8 cellular contexts compared by ENCODE assay signal in the genomic region with DNA sequence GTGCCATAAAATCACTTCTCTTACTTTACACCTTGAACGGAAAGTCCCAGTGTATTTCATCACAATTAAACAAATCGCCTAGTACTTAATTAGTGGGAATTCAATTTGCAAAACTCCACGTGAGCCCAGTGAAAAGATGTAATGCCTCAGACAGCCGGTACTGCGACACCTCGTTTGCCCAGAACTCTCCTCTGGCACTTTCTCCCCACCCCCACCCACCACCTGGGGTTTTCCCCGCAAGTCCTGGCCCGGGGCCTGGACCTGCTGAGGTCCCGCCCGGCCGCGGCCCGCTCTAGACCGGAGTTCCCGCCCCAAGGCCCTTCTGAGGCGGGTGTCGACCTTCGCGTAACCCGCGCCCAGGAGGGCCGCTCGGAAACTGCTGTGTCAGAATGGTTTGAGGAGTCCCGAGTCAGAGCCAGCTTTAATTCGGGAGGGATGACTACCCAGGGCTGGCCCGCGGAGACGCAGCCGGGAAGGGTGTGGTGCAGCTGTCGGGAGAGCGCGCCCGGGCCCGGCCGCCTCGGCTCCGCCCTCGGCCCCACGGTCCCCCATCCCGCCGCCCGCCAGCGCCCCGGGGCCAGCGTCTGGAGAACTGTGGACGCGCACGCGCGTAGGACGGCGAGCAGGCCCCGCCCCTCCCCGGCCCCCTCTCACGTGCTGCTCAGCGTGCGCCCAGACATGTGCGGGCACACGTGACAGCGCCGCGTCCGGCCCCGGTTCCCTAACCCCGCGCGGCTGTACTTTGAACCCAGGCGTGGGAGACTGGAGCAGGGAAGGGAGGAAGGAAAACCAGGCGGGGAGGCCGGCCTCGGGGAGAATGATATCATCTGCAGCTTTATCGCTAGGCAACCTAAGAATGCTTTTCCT. TPM values are rescaled to one million over a fixed set of nuclear protein-coding genes. Genes with fewer than 3 reads are reported as not detected.
A peak's percentile ranks its signal among the peaks of the same experiment; 100 is the strongest.
DNase-seq lines count a peak whose midpoint lies in the region; ATAC-seq and TF ChIP-seq lines count a peak whose summit lies in the region.

No MANE protein-coding gene starts in this region.

- H3K4me3 Mint-ChIP-seq in T-cell (peak overlapping the region; percentile 65 to 80 (median 71)), progenitor cell of endocrine pancreas (ENCODE audit: low read depth) (peak overlapping the region; percentile 71)

- no peaks in the 10 kb centered on the region for H4K20me1 ChIP-seq in KMS-11 (ENCODE audit: insufficient read depth)

- DNase-seq in T-cell = peak; percentile 31 to 74 (median 59)
- peak; percentile 97 for DNase-seq in left ventricle myocardium superior
- peak; percentile 93 for DNase-seq in progenitor cell of endocrine pancreas (ENCODE audit: low spot score, unreplicated experiment)
- DNase-seq in ureter (ENCODE audit: low spot score) = peak; percentile 95

- H3K4me1 Mint-ChIP-seq in T-cell (peaks cover 7 to 12% (median 10%) of the 10 kb centered on the region in 3 donors), progenitor cell of endocrine pancreas (ENCODE audit: low read depth) (peaks cover 37% of the 10 kb centered on the region)

- H3K9me3 Mint-ChIP-seq in T-cell (no peaks in the 10 kb centered on the region), progenitor cell of endocrine pancreas (ENCODE audit: low read depth) (no peaks in the 10 kb centered on the region)

- H3K27me3 ChIP-seq in KMS-11 (ENCODE audit: insufficient read depth, low read depth) = no peaks in the 10 kb centered on the region

- H3K36me3 Mint-ChIP-seq in T-cell (no peaks in the 10 kb centered on the region), progenitor cell of endocrine pancreas (ENCODE audit: insufficient read depth) (no peaks in the 10 kb centered on the region)

- H3K27me3 Mint-ChIP-seq in T-cell (peaks cover 25 to 41% of the 10 kb centered on the region in 2 donors), progenitor cell of endocrine pancreas (peaks cover 36% of the 10 kb centered on the region)

- peaks cover 11% of the 10 kb centered on the region; the same call in 1 of the 2 replicates for H3K79me2 ChIP-seq in KMS-11 (ENCODE audit: insufficient read depth, low read depth)

- intact Hi-C loops in left ventricle myocardium superior (cut with micrococcal nuclease) = loop anchor here (10.0 kb wide), 2 partner anchors 171 to 411 kb away; no protein-coding TSS in a partner anchor

- no peak overlapping the region for H3K4me3 ChIP-seq in KMS-11 (IDR thresholded peaks at IDR 0.05; ENCODE audit: insufficient read depth, low read depth, low read length)

- POLR2A ChIA-PET in T-cell (lab: Charles Lee) = interaction anchor here in 1 of 2 donors (0.5 kb wide), 1 partner anchor 621 kb away, joined by 5 read pairs; no protein-coding TSS in a partner anchor

- peak overlapping the region; percentile 70 for H3K9ac ChIP-seq in ES-I3 (ENCODE audit: low read depth, low read length)
- peak overlapping the region; percentile 68 for H3K9ac ChIP-seq in KMS-11

- H3K4me2 ChIP-seq in KMS-11 = peak overlapping the region; percentile 86

- ATAC-seq in GM21737 (IDR thresholded peaks at IDR 0.05; ENCODE audit: unreplicated experiment) = peak; percentile 64
- peak; percentile 88 to 93 (median 90) for ATAC-seq in T-cell (replicated peaks in 1 of 4)
- peak; percentile 94 for ATAC-seq in left ventricle myocardium superior

- H3K27ac ChIP-seq in KMS-11 (peak overlapping the region; percentile 86), angular gyrus (ENCODE audit: low read depth, low read length) (peak overlapping the region; percentile 97)

- H2AFZ ChIP-seq in KMS-11 (ENCODE audit: low read depth) = peak overlapping the region; percentile 54

- H3K36me3 ChIP-seq in ES-I3 (ENCODE audit: insufficient read depth, low read length) (no peaks in the 10 kb centered on the region), KMS-11 (ENCODE audit: insufficient read depth) (no peaks in the 10 kb centered on the region)

- H3K4me1 ChIP-seq in ES-I3 (ENCODE audit: insufficient read depth, low read length) (peaks cover 39% of the 10 kb centered on the region), KMS-11 (ENCODE audit: low read depth, poor library complexity, severe bottlenecking) (peaks cover 61% of the 10 kb centered on the region)

- H3K9me3 ChIP-seq in ES-I3 (ENCODE audit: control insufficient read depth, insufficient read depth, low read length) = no peaks in the 10 kb centered on the region

- H3K27ac Mint-ChIP-seq in T-cell (no peak overlapping the region), progenitor cell of endocrine pancreas (peak overlapping the region; percentile 95)

- TF ChIP-seq CTCF in KMS-11 (conservative IDR thresholded peaks at IDR 0.05; ENCODE audit: low read depth, low read length) (peak; percentile 28; the same call in 1 of the 2 replicates), progenitor cell of endocrine pancreas (IDR thresholded peaks at IDR 0.05; ENCODE audit: unreplicated experiment) (peak; percentile 63)

- CTCF ChIA-PET in T-cell (lab: Charles Lee) = interaction anchor here (0.6 to 2.2 kb wide), 5 partner anchors 14 to 1192 kb away, joined by 3 to 5 read pairs (median 4); no protein-coding TSS in a partner anchor

RNA-seq across cellular contexts. Expression of gene BHLHE41, which starts 10.8 kb away (rescaled TPM):
- 1 to 10 TPM in 2 of 5 donors, under 1 TPM in 1, not detected in 2; 0.46 to 1.7 (median 1.3) TPM for total RNA-seq in T-cell
- total RNA-seq in left ventricle myocardium superior = 35.9 TPM
- total RNA-seq in progenitor cell of endocrine pancreas = 0.46 and 0.78 TPM in 2 replicates
- 186 TPM for total RNA-seq in ureter

Comparison
In these comparisons a context has a peak if more than half of its experiments do, and no peak if none do; other contexts are left out.
1. RNA of gene BHLHE41, which starts 10.8 kb away (total RNA-seq): 186 TPM in ureter (single experiment) and 35.9 TPM in left ventricle myocardium superior (single experiment); 0.46 to 1.7 TPM in T-cell and 0.46 to 0.78 TPM in progenitor cell of endocrine pancreas; every median in the first group is over 10 times any median in the second.
2. Peak in every context shown above with its lines, with median percentiles within 50 percentile points of each other: ATAC-seq and DNase-seq.